In genomic region chr18:46502444-46502843, GRCh38 we compare ENCODE assay signal across 12 cellular contexts.
DNase-seq lines count a peak whose midpoint lies in the region; ATAC-seq and TF ChIP-seq lines count a peak whose summit lies in the region.
"Had no signal": no experiment of that assay in that cellular context is flagged by ENCODE, and none has a peak within 500 bp of the region (broad histone marks: within the 10 kb centered on the region; RNA-seq: fewer than 3 reads in every experiment).

No MANE protein-coding gene starts in this region.

- H3K27me3 Mint-ChIP-seq in activated CD4-positive, alpha-beta T cell treated with anti-CD3 and anti-CD28 coated beads, Interleukin-2, amount 10 ng/mL, durations not matched to agents 24 days and 14 days, result no peaks in the 10 kb centered on the region
- peaks cover 44% of the 10 kb centered on the region for H3K27me3 Mint-ChIP-seq in nephron progenitor cell (ENCODE audit: low read depth, poor library complexity)

- no peak overlapping the region for H3K4me3 Mint-ChIP-seq in activated CD4-positive, alpha-beta T cell treated with anti-CD3 and anti-CD28 coated beads, Interleukin-2, amount 10 ng/mL, durations not matched to agents 24 days and 14 days
- no peak overlapping the region for H3K4me3 Mint-ChIP-seq in nephron progenitor cell

- no peaks in the 10 kb centered on the region for H3K4me1 ChIP-seq in testis

- H3K4me3 ChIP-seq in astrocyte of the spinal cord (ENCODE audit: low read depth, low read length) (no peak overlapping the region), testis (no peak overlapping the region)

- in situ Hi-C loops in astrocyte of the spinal cord (cut with HindIII; ENCODE audit: low sequenced_read_pairs), result no loop called here

- no peaks in the 10 kb centered on the region for H3K9me3 Mint-ChIP-seq in activated CD4-positive, alpha-beta T cell treated with anti-CD3 and anti-CD28 coated beads, Interleukin-2, amount 10 ng/mL, durations not matched to agents 24 days and 14 days
- no peaks in the 10 kb centered on the region for H3K9me3 Mint-ChIP-seq in nephron progenitor cell

- no peak for ATAC-seq in GM18870 (IDR thresholded peaks at IDR 0.05; ENCODE audit: unreplicated experiment)

- no peaks in the 10 kb centered on the region for H3K27me3 ChIP-seq in testis

- no peak overlapping the region for H3K27ac Mint-ChIP-seq in activated CD4-positive, alpha-beta T cell treated with anti-CD3 and anti-CD28 coated beads, Interleukin-2, amount 10 ng/mL, durations not matched to agents 24 days and 14 days
- H3K27ac Mint-ChIP-seq in nephron progenitor cell, result no peak overlapping the region

- no peaks in the 10 kb centered on the region for H3K36me3 ChIP-seq in testis (ENCODE audit: low read depth, missing control alignments)

- TF ChIP-seq CTCF in astrocyte of the spinal cord (IDR thresholded peaks at IDR 0.05; ENCODE audit: low read depth, low read length) (no peak), nephron progenitor cell (IDR thresholded peaks at IDR 0.05) (no peak), testis (IDR thresholded peaks at IDR 0.05) (no peak)

- TF ChIP-seq POLR2A in testis (IDR thresholded peaks at IDR 0.05), result no peak

- no peaks in the 10 kb centered on the region for H3K9me3 ChIP-seq in testis

- H3K4me1 Mint-ChIP-seq in activated CD4-positive, alpha-beta T cell treated with anti-CD3 and anti-CD28 coated beads, Interleukin-2, amount 10 ng/mL, durations not matched to agents 24 days and 14 days, result no peaks in the 10 kb centered on the region
- H3K4me1 Mint-ChIP-seq in nephron progenitor cell, result no peaks in the 10 kb centered on the region

- peak; percentile 68 for DNase-seq in activated CD4-positive, alpha-beta T cell treated with anti-CD3 and anti-CD28 coated beads, Interleukin-2, amount 10 ng/mL, durations not matched to agents 24 days and 14 days
- no peak for DNase-seq in activated CD4-positive, alpha-beta T cell treated with anti-CD3 and anti-CD28 coated beads, Interleukin-2, amount 50 U/mL, for 1 hour
- DNase-seq in Kasumi-1 (lab: John Stamatoyannopoulos, UW) (peak; percentile 12 to 41), astrocyte of the spinal cord (ENCODE audit: low read depth, low spot score) (peak; percentile 2), nephron progenitor cell (peak; percentile 80), activated gamma-delta T cell (lab: John Stamatoyannopoulos, UW) (no peak), testis (no peak)
- DNase-seq: anterior cingulate cortex; foreskin melanocyte; NCI-H187; stimulated activated naive CD4-positive, alpha-beta T cell treated with Interleukin-2 at 50 U/mL for 16 hours had no signal

- WGBS in testis, 2 donors, result 20 to 30% methylated on average over 2 of the region's 2 CpGs

- H3K27ac ChIP-seq in testis, result no peak overlapping the region

- intact Hi-C loops in activated CD4-positive, alpha-beta T cell treated with anti-CD3 and anti-CD28 coated beads, Interleukin-2, amount 10 ng/mL, durations not matched to agents 24 days and 14 days (cut with micrococcal nuclease), result no loop called here
- intact Hi-C loops in testis (cut with DNase I; ENCODE audit: low total_unique reads), result no loop called here

- H3K36me3 Mint-ChIP-seq in activated CD4-positive, alpha-beta T cell treated with anti-CD3 and anti-CD28 coated beads, Interleukin-2, amount 10 ng/mL, durations not matched to agents 24 days and 14 days (ENCODE audit: low read depth), result no peaks in the 10 kb centered on the region
- H3K36me3 Mint-ChIP-seq in nephron progenitor cell (ENCODE audit: low read depth), result no peaks in the 10 kb centered on the region

Comparison
In these comparisons a context has a peak if more than half of its experiments do, and no peak if none do; other contexts are left out.
1. DNase-seq: peak in activated CD4-positive, alpha-beta T cell treated with anti-CD3 and anti-CD28 coated beads, Interleukin-2, amount 10 ng/mL, durations not matched to agents 24 days and 14 days (single experiment), Kasumi-1 (2 of 2), astrocyte of the spinal cord (single experiment) and nephron progenitor cell (single experiment); none in activated CD4-positive, alpha-beta T cell treated with anti-CD3 and anti-CD28 coated beads, Interleukin-2, amount 50 U/mL, for 1 hour (single experiment), activated gamma-delta T cell (single experiment) and testis (single experiment).